8 cellular contexts compared by ENCODE assay signal in the genomic region with DNA sequence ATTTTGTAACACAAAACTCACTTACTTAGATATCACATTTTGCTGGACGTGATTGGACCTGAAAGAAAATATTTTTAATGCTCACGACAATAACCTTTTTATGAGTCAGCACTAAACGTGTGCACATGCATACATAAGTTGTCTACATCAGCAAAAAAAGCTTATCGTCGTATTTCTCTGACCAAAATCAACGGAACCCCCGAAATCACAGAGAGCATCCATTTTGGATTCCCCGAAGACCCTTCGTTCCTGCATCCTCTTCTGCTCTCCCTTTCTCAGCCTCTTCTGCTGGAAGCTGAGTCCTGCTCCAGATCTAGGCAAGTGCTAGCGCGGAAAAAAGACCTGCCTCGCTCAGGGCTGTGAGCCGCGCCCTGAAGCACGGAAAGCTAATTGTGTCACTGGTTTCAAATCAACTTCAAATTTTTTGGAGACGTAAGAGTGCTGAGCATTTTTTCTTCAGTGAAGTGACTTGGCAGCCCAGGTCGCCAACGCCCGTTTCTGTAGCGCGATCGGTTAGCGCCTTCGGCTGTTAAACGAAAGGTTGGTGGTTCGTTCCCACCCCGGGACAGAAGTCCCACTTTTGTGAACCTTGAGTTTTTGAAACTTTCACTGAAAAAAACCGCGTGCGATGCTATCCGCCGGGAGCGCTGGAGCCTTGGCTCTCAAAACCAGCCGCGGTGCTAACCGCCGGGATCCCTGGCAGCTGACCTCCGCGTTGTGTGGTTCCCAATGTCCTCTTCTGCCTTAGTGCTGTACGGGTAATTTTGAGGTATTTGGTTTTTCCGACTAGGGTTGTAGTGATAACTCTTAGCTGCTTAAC. TPM values are rescaled to one million over a fixed set of nuclear protein-coding genes. Genes with fewer than 3 reads are reported as not detected.
DNase-seq lines count a peak whose midpoint lies in the region; ATAC-seq and TF ChIP-seq lines count a peak whose summit lies in the region.
"Not testable (repeated sequence)": the region's sequence is repeated elsewhere in the genome, so short reads cannot be mapped to it uniquely, and the experiment has no call there.

No MANE protein-coding gene starts in this region.

- intact Hi-C loops in posterior cingulate gyrus (cut with DNase I); stomach (cut with DNase I; ENCODE audit: low total_unique reads): not testable (repeated sequence)

- peak overlapping the region; percentile 49 for H3K4me3 ChIP-seq in HFF-Myc (replicated peaks; ENCODE audit: low read depth, low read length)
- H3K4me3 ChIP-seq in iPS DF 6.9 (ENCODE audit: low read length) = peak overlapping the region; percentile 53; the same call in 1 of the 2 replicates
- peak overlapping the region; percentile 28 to 41 (median 34) for H3K4me3 ChIP-seq in stomach

- not testable (repeated sequence) for H3K9me3 Mint-ChIP-seq in central memory CD8-positive, alpha-beta T cell

- no CpG with 5 or more reads among the region's 41 CpGs for WGBS in iPS DF 6.9 (ENCODE audit: insufficient coverage, insufficient read length)
- 4 to 5% (median 5%) methylated on average over 40 to 41 of the region's 41 CpGs for WGBS in stomach, 5 donors

- H3K9ac ChIP-seq in ES-I3 (ENCODE audit: low read depth, low read length) = peak overlapping the region; percentile 77

- peak; percentile 67 for ATAC-seq in central memory CD8-positive, alpha-beta T cell (replicated peaks; ENCODE audit: extremely low read depth, poor library complexity, severe bottlenecking)

- H3K36me3 Mint-ChIP-seq in central memory CD8-positive, alpha-beta T cell (ENCODE audit: insufficient read depth) = peaks cover 26% of the 10 kb centered on the region

- DNase-seq in HFF-Myc (ENCODE audit: extremely low read depth, low read depth) (peak; percentile 64), NCI-H460 (ENCODE audit: extremely low read depth, low read depth) (peak; percentile 87), iPS DF 6.9 (ENCODE audit: low read depth, low spot score) (peak; percentile 66), posterior cingulate gyrus (peak; percentile 28 to 96 (median 71)), stomach (peak; percentile 45)
- DNase-seq in activated CD4-positive, alpha-beta T cell treated with anti-CD3 and anti-CD28 coated beads, Interleukin-2, amount 50 U/mL, for 4 hours = peak; percentile 83 to 84
- peak; percentile 78 to 89 for DNase-seq in central memory CD8-positive, alpha-beta T cell (ENCODE audit: low spot score in 2 of 2)

- not testable (repeated sequence) for TF ChIP-seq CTCF in HFF-Myc (IDR thresholded peaks at IDR 0.05; ENCODE audit: low read depth, low read length, missing control alignments); stomach (IDR thresholded peaks at IDR 0.05)

- H3K4me1 Mint-ChIP-seq in central memory CD8-positive, alpha-beta T cell = peaks cover 43% of the 10 kb centered on the region

- peak overlapping the region; percentile 92 for H3K4me3 Mint-ChIP-seq in central memory CD8-positive, alpha-beta T cell

- H3K36me3 ChIP-seq in ES-I3 (ENCODE audit: insufficient read depth, low read length); iPS DF 6.9 (ENCODE audit: control insufficient read depth, insufficient read depth, low read length); stomach: not testable (repeated sequence)

- H3K27ac ChIP-seq in iPS DF 6.9 (ENCODE audit: low read length) = not testable (repeated sequence)
- peak overlapping the region in 4 of 5 donors; percentile 42 to 54 (median 45) for H3K27ac ChIP-seq in stomach

- not testable (repeated sequence) for H3K27me3 Mint-ChIP-seq in central memory CD8-positive, alpha-beta T cell

- H3K9me3 ChIP-seq in ES-I3 (ENCODE audit: control insufficient read depth, insufficient read depth, low read length); iPS DF 6.9 (ENCODE audit: control insufficient read depth, insufficient read depth, low read length); stomach: not testable (repeated sequence)

- not testable (repeated sequence) for H3K27me3 ChIP-seq in iPS DF 6.9 (ENCODE audit: control insufficient read depth, insufficient read depth, low read length)
- peaks cover 0 to 20% (median 0%) of the 10 kb centered on the region in 3 donors for H3K27me3 ChIP-seq in stomach

- H3K4me1 ChIP-seq in ES-I3 (ENCODE audit: insufficient read depth, low read length); iPS DF 6.9 (ENCODE audit: control insufficient read depth, insufficient read depth, low read length): not testable (repeated sequence)
- peaks cover 0 to 11% (median 3%) of the 10 kb centered on the region in 4 donors for H3K4me1 ChIP-seq in stomach

- peak overlapping the region; percentile 99 for H3K27ac Mint-ChIP-seq in central memory CD8-positive, alpha-beta T cell (ENCODE audit: low read depth)

- not testable (repeated sequence) for TF ChIP-seq EP300 in stomach (IDR thresholded peaks at IDR 0.05)

- TF ChIP-seq POLR2A in stomach (IDR thresholded peaks at IDR 0.05) = not testable (repeated sequence)

RNA-seq across cellular contexts. Expression of gene FCGR3B, which starts 9.6 kb away (rescaled TPM):
- total RNA-seq in NCI-H460 (2014; rRNA removed; shearing (Covaris generic)) = not detected in 2 replicates
- polyA plus RNA-seq in NCI-H460 (2014; cell fraction: nucleus; rRNA removed) = not detected in 2 replicates
- 1 to 10 TPM in 2 of 5 donors, not detected in 3; 1.1 to 1.8 TPM for total RNA-seq in stomach
- 1 to 10 TPM in 2 of 3 donors, under 1 TPM in 1; 0.50 to 2.4 (median 1.2) TPM for polyA plus RNA-seq in stomach

RNA-seq across cellular contexts. Expression of gene FCGR2B, which starts 41.6 kb away (rescaled TPM):
- total RNA-seq in NCI-H460 (2014; rRNA removed; shearing (Covaris generic)) = not detected in 2 replicates
- polyA plus RNA-seq in NCI-H460 (2014; cell fraction: nucleus; rRNA removed) = not detected in 2 replicates
- total RNA-seq in stomach = 10 to 100 TPM in 1 of 5 donors, 1 to 10 TPM in 3, under 1 TPM in 1; 0.58 to 16.9 (median 3.2) TPM
- 1 to 10 TPM; 2.0 to 2.2 (median 2.0) TPM for polyA plus RNA-seq in stomach
